Comparison of ENCODE assay signal across 1 cellular context in the genomic region with DNA sequence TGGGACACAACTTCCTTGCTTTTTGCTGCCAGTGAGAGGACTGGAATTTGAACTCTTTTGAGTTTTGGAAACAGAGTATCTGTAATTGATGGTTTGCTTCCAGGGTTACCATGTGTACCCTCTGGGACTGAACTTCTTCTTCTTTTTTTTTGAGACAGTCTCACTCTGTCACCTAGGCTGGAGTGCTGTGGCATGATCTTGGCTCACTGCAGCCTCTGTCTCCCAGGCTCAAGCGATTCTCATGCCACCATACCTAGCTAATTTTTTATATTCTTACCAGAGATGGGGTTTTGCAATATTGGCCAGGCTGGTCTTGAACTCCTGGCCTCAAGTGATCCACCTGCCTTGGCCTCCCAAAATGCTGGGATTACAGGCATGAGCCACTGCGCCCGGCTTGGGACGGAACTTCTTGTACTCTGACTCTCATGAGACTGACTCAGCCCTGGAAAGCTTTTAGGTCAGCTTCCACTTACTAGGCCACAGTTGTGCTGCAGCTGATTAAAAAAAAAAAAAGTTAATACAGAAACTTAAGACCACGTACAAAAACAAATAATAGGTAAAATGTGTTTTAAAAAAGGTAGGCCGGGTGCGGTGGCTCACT.
TF ChIP-seq lines count a peak whose summit lies in the region.

No MANE protein-coding gene starts in this region.

TF ChIP-seq in A549, 52 proteins besides CTCF, POLR2A, EP300 and RAD21 (continued from another document):
- TF ChIP-seq, protein P1, sequence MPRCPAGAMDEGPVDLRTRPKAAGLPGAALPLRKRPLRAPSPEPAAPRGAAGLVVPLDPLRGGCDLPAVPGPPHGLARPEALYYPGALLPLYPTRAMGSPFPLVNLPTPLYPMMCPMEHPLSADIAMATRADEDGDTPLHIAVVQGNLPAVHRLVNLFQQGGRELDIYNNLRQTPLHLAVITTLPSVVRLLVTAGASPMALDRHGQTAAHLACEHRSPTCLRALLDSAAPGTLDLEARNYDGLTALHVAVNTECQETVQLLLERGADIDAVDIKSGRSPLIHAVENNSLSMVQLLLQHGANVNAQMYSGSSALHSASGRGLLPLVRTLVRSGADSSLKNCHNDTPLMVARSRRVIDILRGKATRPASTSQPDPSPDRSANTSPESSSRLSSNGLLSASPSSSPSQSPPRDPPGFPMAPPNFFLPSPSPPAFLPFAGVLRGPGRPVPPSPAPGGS (IDR thresholded peaks at IDR 0.05), result no peak
